ENCODE assay signal across 18 cellular contexts in genomic region chr18:56171854-56172253, GRCh38.
DNase-seq lines count a peak whose midpoint lies in the region; ATAC-seq, FAIRE-seq and TF ChIP-seq lines count a peak whose summit lies in the region.
"Had no signal": no experiment of that assay in that cellular context is flagged by ENCODE, and none has a peak within 500 bp of the region (broad histone marks: within the 10 kb centered on the region; RNA-seq: fewer than 3 reads in every experiment).

No MANE protein-coding gene starts in this region.

- H4K5ac ChIP-seq in IMR-90 (ENCODE audit: low read depth, low read length) = peak overlapping the region; percentile 83
- H4K5ac ChIP-seq in mesendoderm (ENCODE audit: low read length) = no peak overlapping the region

- H4K8ac ChIP-seq in IMR-90 (ENCODE audit: low read depth in 2 of 2, low read length in 2 of 2) (peak overlapping the region; percentile 35 to 44; a peak in 2 of 4 replicates), mesendoderm (ENCODE audit: low read depth, low read length) (no peak overlapping the region)

- H2BK15ac ChIP-seq in IMR-90 (ENCODE audit: low read depth, low read length) (0 out of 3 replicates have a peak overlapping the region, but pooled peaks have one; percentile 85), mesendoderm (replicated peaks; ENCODE audit: low read depth) (no peak overlapping the region)

- H2BK120ac ChIP-seq in IMR-90 (ENCODE audit: low read depth, low read length) (peak overlapping the region; percentile 82), mesendoderm (ENCODE audit: low read depth, low read length) (no peak overlapping the region)

- H3K36me3 Mint-ChIP-seq in naive thymus-derived CD8-positive, alpha-beta T cell = no peaks in the 10 kb centered on the region
- H3K36me3 Mint-ChIP-seq: CD4-positive, alpha-beta memory T cell had no signal

- TF ChIP-seq CTCF in IMR-90 (conservative IDR thresholded peaks at IDR 0.05; ENCODE audit: low read depth, low read length) (no peak), K562 (IDR thresholded peaks at IDR 0.05 in 2 of 3, conservative IDR thresholded peaks at IDR 0.05 in 1 of 3; ENCODE audit: insufficient read depth in 2 of 3, low read depth in 1 of 3, low read length in 3 of 3) (no peak), SK-N-SH (IDR thresholded peaks at IDR 0.05) (no peak)

- no peaks in the 10 kb centered on the region for H3K27me3 Mint-ChIP-seq in naive thymus-derived CD8-positive, alpha-beta T cell
- H3K27me3 Mint-ChIP-seq: CD4-positive, alpha-beta memory T cell had no signal

- no peak for TF ChIP-seq EP300 in K562 (IDR thresholded peaks at IDR 0.05; ENCODE audit: low read length)
- TF ChIP-seq EP300 in SK-N-SH (IDR thresholded peaks at IDR 0.05; ENCODE audit: borderline replicate concordance in 1 of 2, low read depth in 1 of 2, low read length in 1 of 2) = no peak

- H3K79me1 ChIP-seq in IMR-90 (ENCODE audit: low read depth in 1 of 2, low read length in 2 of 2) = 0 out of 4 replicates have a peak, but pooled peaks cover 0 to 1% of the 10 kb centered on the region in 2 experiments
- no peaks in the 10 kb centered on the region for H3K79me1 ChIP-seq in mesendoderm (ENCODE audit: low read length)

- no peaks in the 10 kb centered on the region for H3K4me1 Mint-ChIP-seq in naive thymus-derived CD8-positive, alpha-beta T cell
- H3K4me1 Mint-ChIP-seq: CD4-positive, alpha-beta memory T cell had no signal

- no peak overlapping the region for H3K56ac ChIP-seq in IMR-90 (ENCODE audit: extremely low read depth, insufficient read depth, low read length)
- no peak overlapping the region for H3K56ac ChIP-seq in mesendoderm (ENCODE audit: low read length)

- no peak overlapping the region for H2AFZ ChIP-seq in IMR-90 (replicated peaks; ENCODE audit: low read length, poor library complexity)
- no peak overlapping the region for H2AFZ ChIP-seq in K562 (ENCODE audit: low read depth, low read length)
- H2AFZ ChIP-seq in SK-N-SH (ENCODE audit: low read depth) = no peak overlapping the region
- H2AFZ ChIP-seq: GM23248 had no signal

- H2AK5ac ChIP-seq in IMR-90 (ENCODE audit: low read depth, low read length) (peak overlapping the region; percentile 91), mesendoderm (ENCODE audit: low read length) (no peak overlapping the region)

- WGBS in IMR-90 (ENCODE audit: extremely low coverage in 2 of 2, insufficient read length in 1 of 2), 2 experiments = no CpG with 5 or more reads among the region's 1 CpG
- no CpG with 5 or more reads among the region's 1 CpG for WGBS in K562 (ENCODE audit: insufficient coverage, low coverage, missing lambda C conversion rate)
- WGBS in mesendoderm (ENCODE audit: extremely low coverage, insufficient coverage, low lambda C conversion rate) = no CpG with 5 or more reads among the region's 1 CpG
- 50% methylated on average over 1 of the region's 1 CpG for WGBS in SK-N-SH (ENCODE audit: low lambda C conversion rate)

- no peak for ATAC-seq in IMR-90 (ENCODE audit: low read depth)
- no peak for ATAC-seq in K562
- no peak for ATAC-seq in naive thymus-derived CD8-positive, alpha-beta T cell
- ATAC-seq in GM21825 (IDR thresholded peaks at IDR 0.05; ENCODE audit: unreplicated experiment) = no peak
- ATAC-seq: HCT116 had no signal

- H3K27ac Mint-ChIP-seq in naive thymus-derived CD8-positive, alpha-beta T cell = no peak overlapping the region
- H3K27ac Mint-ChIP-seq: CD4-positive, alpha-beta memory T cell had no signal

- H3K4me3 ChIP-seq in IMR-90 (ENCODE audit: insufficient read depth, low read depth, low read length) = no peak overlapping the region
- H3K4me3 ChIP-seq in K562 = no peak overlapping the region
- no peak overlapping the region for H3K4me3 ChIP-seq in mesendoderm (ENCODE audit: low read length)
- H3K4me3 ChIP-seq in SK-N-SH (ENCODE audit: low read depth in 2 of 2, low read length in 1 of 2) = no peak overlapping the region
- H3K4me3 ChIP-seq: GM23248 had no signal

- no peak overlapping the region for H3K9ac ChIP-seq in IMR-90 (ENCODE audit: low read depth, low read length)
- no peak overlapping the region for H3K9ac ChIP-seq in K562 (ENCODE audit: insufficient read depth in 1 of 2, low read depth in 2 of 2, low read length in 2 of 2)
- no peak overlapping the region for H3K9ac ChIP-seq in mesendoderm (ENCODE audit: low read length)
- no peak overlapping the region for H3K9ac ChIP-seq in SK-N-SH
- H3K9ac ChIP-seq: GM23248 had no signal

- H3K23ac ChIP-seq in IMR-90 (ENCODE audit: low read depth, low read length) (no peak overlapping the region), mesendoderm (ENCODE audit: low read length) (no peak overlapping the region)

- dilution Hi-C loops in IMR-90 (cut with HindIII; ENCODE audit: low sequenced_read_pairs, unreplicated experiment) = no loop called here

- H3K4me1 ChIP-seq in IMR-90 (ENCODE audit: control insufficient read depth, insufficient read depth, low read length) (peaks cover 16% of the 10 kb centered on the region), K562 (replicated peaks in 1 of 2; ENCODE audit: control insufficient read depth in 2 of 2, insufficient read depth in 2 of 2, low read length in 2 of 2) (no peaks in the 10 kb centered on the region), mesendoderm (ENCODE audit: control insufficient read depth, low read depth, low read length) (peaks cover 5% of the 10 kb centered on the region), SK-N-SH (ENCODE audit: control insufficient read depth in 1 of 2, insufficient read depth in 2 of 2, low read depth in 1 of 2, low read length in 1 of 2) (peaks cover 0 to 3% of the 10 kb centered on the region in 2 experiments; a peak in 3 of 4 replicates)

- no peaks in the 10 kb centered on the region for H3K79me2 ChIP-seq in K562 (ENCODE audit: control insufficient read depth, insufficient read depth, low read length)
- H3K79me2 ChIP-seq in mesendoderm (ENCODE audit: control insufficient read depth, insufficient read depth, low read length) = no peaks in the 10 kb centered on the region
- no peaks in the 10 kb centered on the region for H3K79me2 ChIP-seq in SK-N-SH (ENCODE audit: insufficient read depth)

- CTCF ChIA-PET in IMR-90 (lab: Yijun Ruan, JAX) (no interaction called here), K562 (lab: Yijun Ruan, JAX; ENCODE audit: low intra/inter-chr PET ratio) (no interaction called here), SK-N-SH (lab: Yijun Ruan, JAX) (interaction anchor here (0.6 kb wide), 1 partner anchor 828 kb away, joined by 3 read pairs; no protein-coding TSS in a partner anchor)

- H3K4me2 ChIP-seq in IMR-90 (ENCODE audit: low read depth, low read length) = no peak overlapping the region
- H3K4me2 ChIP-seq in K562 (ENCODE audit: insufficient read depth, low read length) = no peak overlapping the region
- no peak overlapping the region for H3K4me2 ChIP-seq in mesendoderm (ENCODE audit: low read length)
- no peak overlapping the region for H3K4me2 ChIP-seq in SK-N-SH

- DNase-seq in IMR-90 = no peak
- DNase-seq in K562 (ENCODE audit: extremely low read depth in 1 of 4, low spot score in 3 of 4) = no peak
- peak; percentile 15 for DNase-seq in mesendoderm
- no peak for DNase-seq in naive thymus-derived CD8-positive, alpha-beta T cell
- DNase-seq in SK-N-SH = no peak
- DNase-seq: C1 segment of cervical spinal cord; Calu3; CD4-positive, alpha-beta memory T cell; COR-L47; DMS53; DMS79 treated with DMSO at 0.1 percent for 48 hours; GF-D8; GM23248; H9 had no signal

- no peak for FAIRE-seq in K562 (lab: Jason Lieb, UNC)
- FAIRE-seq: GM12891, GM18507 had no signal

- POLR2A ChIA-PET in IMR-90 (lab: Charles Lee; ENCODE audit: unreplicated experiment) = no interaction called here
- POLR2A ChIA-PET in K562 (lab: Yijun Ruan, JAX) = interaction anchor here (1.0 kb wide), 1 partner anchor 11 kb away, joined by 3 read pairs; no protein-coding TSS in a partner anchor
- POLR2A ChIA-PET in naive thymus-derived CD8-positive, alpha-beta T cell (lab: Charles Lee) = no interaction called here
- POLR2A ChIA-PET in SK-N-SH (lab: Yijun Ruan, JAX) = no interaction called here

- H3K27ac ChIP-seq in IMR-90 (ENCODE audit: insufficient read depth, low read length) (no peak overlapping the region), K562 (ENCODE audit: extremely low read depth, low read depth, low read length) (no peak overlapping the region), mesendoderm (ENCODE audit: low read depth, low read length) (no peak overlapping the region), SK-N-SH (ENCODE audit: low read depth in 2 of 2, low read length in 1 of 2) (no peak overlapping the region)
- H3K27ac ChIP-seq: GM23248 had no signal

- in situ Hi-C loops in IMR-90 (cut with MboI; ENCODE audit: low sequenced_read_pairs) = no loop called here
- in situ Hi-C loops in K562 (cut with MboI) = no loop called here

- H3K9me2 ChIP-seq in SK-N-SH = no peaks in the 10 kb centered on the region

- no peak overlapping the region for H3K4me3 Mint-ChIP-seq in naive thymus-derived CD8-positive, alpha-beta T cell
- H3K4me3 Mint-ChIP-seq: CD4-positive, alpha-beta memory T cell; H9 had no signal

- H3K36me3 ChIP-seq in IMR-90 (ENCODE audit: control insufficient read depth, insufficient read depth, low read length) (no peaks in the 10 kb centered on the region), K562 (ENCODE audit: control insufficient read depth, insufficient read depth, low read length) (no peaks in the 10 kb centered on the region), mesendoderm (ENCODE audit: control insufficient read depth, insufficient read depth, low read length) (no peaks in the 10 kb centered on the region), SK-N-SH (replicated peaks in 1 of 2; ENCODE audit: control insufficient read depth in 1 of 2, insufficient read depth in 2 of 2, low read length in 1 of 2) (no peaks in the 10 kb centered on the region)

- H3F3A ChIP-seq in SK-N-SH (replicated peaks; ENCODE audit: insufficient read depth) = peaks cover 7% of the 10 kb centered on the region

- no peak for TF ChIP-seq POLR2A in IMR-90 (IDR thresholded peaks at IDR 0.05; ENCODE audit: low read depth, low read length)
- no peak for TF ChIP-seq POLR2A in K562 (conservative IDR thresholded peaks at IDR 0.05)

- BruUV-seq in IMR-90 (replicated peaks; lab: Mats Ljungman, UMichigan) (no TSS peak), K562 (replicated peaks; lab: Mats Ljungman, UMichigan) (no TSS peak)

- no peaks in the 10 kb centered on the region for H4K20me1 ChIP-seq in IMR-90 (ENCODE audit: insufficient read depth, low read length)
- H4K20me1 ChIP-seq in K562 (replicated peaks; ENCODE audit: control insufficient read depth, insufficient read depth, low read length) = no peaks in the 10 kb centered on the region
- H4K20me1 ChIP-seq in SK-N-SH (ENCODE audit: insufficient read depth) = no peaks in the 10 kb centered on the region

- peaks cover 0 to 7% (median 0%) of the 10 kb centered on the region in 9 donors for H3K9me3 Mint-ChIP-seq in naive thymus-derived CD8-positive, alpha-beta T cell
- H3K9me3 Mint-ChIP-seq: H9 had no signal

- peak overlapping the region; percentile 34 for H2BK5ac ChIP-seq in IMR-90 (ENCODE audit: low read depth, low read length, poor library complexity, severe bottlenecking)
- H2BK5ac ChIP-seq in mesendoderm (ENCODE audit: low read length) = no peak overlapping the region

- no peaks in the 10 kb centered on the region for H3K9me3 ChIP-seq in IMR-90 (ENCODE audit: control insufficient read depth, insufficient read depth, low read length)
- no peaks in the 10 kb centered on the region for H3K9me3 ChIP-seq in K562 (replicated peaks; ENCODE audit: control insufficient read depth, insufficient read depth, low read depth, low read length)
- H3K9me3 ChIP-seq in SK-N-SH = no peaks in the 10 kb centered on the region

- H4K91ac ChIP-seq in IMR-90 (ENCODE audit: insufficient read depth, low read depth, low read length) = peak overlapping the region; percentile 85

- H3K9me1 ChIP-seq in IMR-90 (ENCODE audit: insufficient read depth, low read length) (peaks cover 9% of the 10 kb centered on the region), K562 (ENCODE audit: control insufficient read depth, insufficient read depth, low read length) (no peaks in the 10 kb centered on the region)

- no peak overlapping the region for H2AK9ac ChIP-seq in IMR-90 (replicated peaks; ENCODE audit: low read depth, low read length, poor library complexity)

- H3K18ac ChIP-seq in IMR-90 (ENCODE audit: low read depth, low read length) (peak overlapping the region; percentile 71), mesendoderm (ENCODE audit: low read length) (peak overlapping the region; percentile 39)

- H3K4ac ChIP-seq in IMR-90 (ENCODE audit: low read depth, low read length) = peak overlapping the region; percentile 72
- H3K4ac ChIP-seq in mesendoderm (ENCODE audit: low read depth, low read length) = no peak overlapping the region

- H2BK20ac ChIP-seq in IMR-90 (ENCODE audit: low read depth, low read length) = peak overlapping the region; percentile 63; the same call in 1 of the 2 replicates

- TF ChIP-seq RAD21 in IMR-90 (IDR thresholded peaks at IDR 0.05; ENCODE audit: low read length) = no peak
- TF ChIP-seq RAD21 in K562 (CRISPR knock-in tag; conservative IDR thresholded peaks at IDR 0.05 in 1 of 2, IDR thresholded peaks at IDR 0.05 in 1 of 2) = no peak
- no peak for TF ChIP-seq RAD21 in SK-N-SH (IDR thresholded peaks at IDR 0.05; ENCODE audit: low read length)

- intact Hi-C loops in IMR-90 (cut with micrococcal nuclease) = no loop called here
- intact Hi-C loops in K562 (cut with micrococcal nuclease) = no loop called here

- H3K14ac ChIP-seq in IMR-90 (replicated peaks; ENCODE audit: low read depth, low read length) = no peak overlapping the region

- H3K27me3 ChIP-seq in IMR-90 (ENCODE audit: control insufficient read depth, insufficient read depth, low read length) (no peaks in the 10 kb centered on the region), K562 (ENCODE audit: control insufficient read depth in 2 of 2, insufficient read depth in 2 of 2, low read length in 2 of 2) (no peaks in the 10 kb centered on the region), mesendoderm (ENCODE audit: insufficient read depth, low read length, poor library complexity) (no peaks in the 10 kb centered on the region), SK-N-SH (ENCODE audit: insufficient read depth) (no peaks in the 10 kb centered on the region)
